Comparison of ENCODE assay signal across 8 cellular contexts in the genomic region with DNA sequence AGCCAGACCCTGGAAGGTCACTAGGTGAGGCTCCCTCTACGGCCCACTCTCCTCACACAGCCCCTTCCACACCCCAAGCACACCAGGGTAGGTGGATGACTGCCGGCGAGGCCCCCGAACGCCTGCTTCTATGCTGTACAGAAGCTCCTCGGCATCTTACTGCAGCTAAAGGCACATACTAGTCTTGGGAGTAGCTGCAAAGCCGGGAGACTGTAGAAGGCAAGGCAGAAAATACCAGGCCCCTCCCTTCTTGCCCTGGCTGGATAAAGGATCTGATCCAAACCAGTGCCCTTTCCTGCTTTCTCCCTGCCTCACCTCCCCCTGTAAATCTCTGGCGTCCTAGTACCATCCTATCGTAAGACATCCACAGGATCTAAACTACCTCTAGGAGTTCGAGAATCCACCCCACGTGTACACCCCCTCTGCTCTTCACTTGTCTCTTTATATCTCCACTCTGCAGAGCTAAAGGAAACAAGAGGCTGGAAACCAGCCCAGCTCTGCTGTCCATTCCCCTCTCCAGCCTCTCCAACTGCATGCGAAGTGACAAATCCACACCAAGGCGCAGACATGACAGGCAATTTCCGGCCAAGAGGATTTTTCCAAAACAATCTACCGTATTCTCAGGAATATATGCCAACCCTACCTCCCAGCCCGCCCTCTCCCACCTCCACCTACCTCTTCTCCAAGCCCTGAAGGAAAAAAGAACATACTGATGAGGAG. TPM values are rescaled to one million over a fixed set of nuclear protein-coding genes. Genes with fewer than 3 reads are reported as not detected.
DNase-seq lines count a peak whose midpoint lies in the region; ATAC-seq and TF ChIP-seq lines count a peak whose summit lies in the region.

No MANE protein-coding gene starts in this region.

- H3K4me1 ChIP-seq in body of pancreas (peaks cover 52% of the 10 kb centered on the region), iPS-20b (ENCODE audit: insufficient read depth, low read length) (peaks cover 21% of the 10 kb centered on the region)

- no peaks in the 10 kb centered on the region for H3K9me3 ChIP-seq in body of pancreas
- H3K9me3 ChIP-seq in iPS-20b (ENCODE audit: insufficient read depth, low read depth, low read length), result no peaks in the 10 kb centered on the region

- WGBS in body of pancreas, 2 donors, result 36 to 41% methylated on average over 12 to 16 of the region's 16 CpGs

- TF ChIP-seq CTCF in body of pancreas (IDR thresholded peaks at IDR 0.05), result no peak

- H3K27me3 ChIP-seq in body of pancreas, result no peaks in the 10 kb centered on the region
- H3K27me3 ChIP-seq in iPS-20b (ENCODE audit: insufficient read depth, low read length), result peaks cover 5% of the 10 kb centered on the region; the same call in 1 of the 2 replicates

- peak; percentile 12 for DNase-seq in stimulated activated CD8-positive, alpha-beta memory T cell treated with anti-CD3 and anti-CD28 coated beads, Interleukin-12 subunit alpha, Interleukin-12 subunit beta, amount 100 ng/mL, for 4 hours (ENCODE audit: low read depth)
- no peak for DNase-seq in stimulated activated CD8-positive, alpha-beta memory T cell treated with anti-CD3 and anti-CD28 coated beads, Interleukin-4, amount 100 ng/mL, for 48 hours
- DNase-seq in NCI-H226 (peak; percentile 92), body of pancreas (peak in 1 of 4 donors; percentile 34), NCI-H2171 (lab: John Stamatoyannopoulos, UW) (no peak), NCI-H2081 treated with DMSO at 0.1 percent for 48 hours (lab: John Stamatoyannopoulos, UW) (no peak)

- H3K27ac ChIP-seq in body of pancreas (peak overlapping the region; percentile 50 to 76 (median 64)), iPS-20b (ENCODE audit: low read length) (no peak overlapping the region), skin epidermis (peak overlapping the region; percentile 39 to 96 (median 84))

- intact Hi-C loops in body of pancreas (cut with DNase I), result no loop called here

- peak overlapping the region; percentile 33; the same call in 1 of the 2 replicates for H3K9ac ChIP-seq in iPS-20b (ENCODE audit: low read depth, low read length)

- no peak for ATAC-seq in body of pancreas

- H3K4me3 ChIP-seq in body of pancreas (no peak overlapping the region), iPS-20b (ENCODE audit: low read length) (peak overlapping the region; percentile 71), skin epidermis (peak overlapping the region; percentile 52 to 68 (median 59))

- TF ChIP-seq POLR2A in body of pancreas (IDR thresholded peaks at IDR 0.05), result no peak

- H3K36me3 ChIP-seq in body of pancreas (replicated peaks in 1 of 2; ENCODE audit: insufficient read depth in 1 of 2, low read depth in 2 of 2), result no peaks in the 10 kb centered on the region
- no peaks in the 10 kb centered on the region for H3K36me3 ChIP-seq in iPS-20b (ENCODE audit: insufficient read depth, low read depth, low read length)

RNA-seq across cellular contexts. Expression of a gene that starts 11.8 kb away (rescaled TPM):
- total RNA-seq in body of pancreas, result 10 to 100 TPM; 25.9 to 49.1 TPM

Comparison
In these comparisons a context has a peak if more than half of its experiments do, and no peak if none do; other contexts are left out.
1. DNase-seq: peak in stimulated activated CD8-positive, alpha-beta memory T cell treated with anti-CD3 and anti-CD28 coated beads, Interleukin-12 subunit alpha, Interleukin-12 subunit beta, amount 100 ng/mL, for 4 hours (single experiment) and NCI-H226 (single experiment); none in stimulated activated CD8-positive, alpha-beta memory T cell treated with anti-CD3 and anti-CD28 coated beads, Interleukin-4, amount 100 ng/mL, for 48 hours (single experiment), NCI-H2171 (single experiment) and NCI-H2081 treated with DMSO at 0.1 percent for 48 hours (single experiment).
2. H3K4me3 ChIP-seq: peak in iPS-20b (single experiment) and skin epidermis (7 of 7); none in body of pancreas (0 of 2).